Comparison of ENCODE assay signal across 16 cellular contexts in genomic region chr14:38662781-38663180, GRCh38.
DNase-seq lines count a peak whose midpoint lies in the region; ATAC-seq and TF ChIP-seq lines count a peak whose summit lies in the region.
"Had no signal": no experiment of that assay in that cellular context is flagged by ENCODE, and none has a peak within 500 bp of the region (broad histone marks: within the 10 kb centered on the region; RNA-seq: fewer than 3 reads in every experiment).

No MANE protein-coding gene starts in this region.

- no peaks in the 10 kb centered on the region for H4K20me1 ChIP-seq in osteoblast (ENCODE audit: insufficient read depth, low read length)

- no peak overlapping the region for H3K4me3 ChIP-seq in SJCRH30
- H3K4me3 ChIP-seq in osteoblast (ENCODE audit: insufficient read depth, low read length) = no peak overlapping the region
- no peak overlapping the region for H3K4me3 ChIP-seq in suprapubic skin
- H3K4me3 ChIP-seq: esophagus squamous epithelium, thyroid gland had no signal

- no peak for TF ChIP-seq EP300 in suprapubic skin (IDR thresholded peaks at IDR 0.05)

- H3K27me3 ChIP-seq in SJCRH30 = no peaks in the 10 kb centered on the region
- no peaks in the 10 kb centered on the region for H3K27me3 ChIP-seq in osteoblast (ENCODE audit: insufficient read depth, low read length)
- no peaks in the 10 kb centered on the region for H3K27me3 ChIP-seq in suprapubic skin
- H3K27me3 ChIP-seq: esophagus squamous epithelium, thyroid gland had no signal

- H3K9me3 ChIP-seq in SJCRH30 (replicated peaks) (no peaks in the 10 kb centered on the region; the same call in 1 of the 2 replicates), osteoblast (ENCODE audit: low read depth, low read length) (no peaks in the 10 kb centered on the region), suprapubic skin (no peaks in the 10 kb centered on the region)
- H3K9me3 ChIP-seq: esophagus squamous epithelium, thyroid gland had no signal

- H3K4me2 ChIP-seq in osteoblast (ENCODE audit: insufficient read depth, low read length) = no peak overlapping the region

- DNase-seq in EH (ENCODE audit: low read depth) (peak; percentile 7), NCI-H1417 treated with DMSO at 0.1 percent for 48 hours (lab: John Stamatoyannopoulos, UW) (peak; percentile 39), SJCRH30 (peak; percentile 85 to 92), osteoblast (ENCODE audit: insufficient read length, low spot score, missing footprints) (peak; percentile 3), C1 segment of cervical spinal cord (lab: John Stamatoyannopoulos, UW) (no peak), suprapubic skin (ENCODE audit: low spot score in 2 of 2) (no peak)
- DNase-seq: activated CD8-positive, alpha-beta memory T cell treated with anti-CD3 and anti-CD28 coated beads, Interleukin-2, amount 50 U/mL, for 48 hours; activated effector memory CD4-positive, alpha-beta T cell treated with Interleukin-2 at 50 U/mL for 16 hours; CD8-positive, alpha-beta memory T cell; EL; esophagus squamous epithelium; NCI-H187 treated with DMSO at 0.1 percent for 48 hours; stimulated activated CD4-positive, alpha-beta T cell treated with anti-CD3 and anti-CD28 coated beads, Interleukin-2, amount 100 ng/mL, for 24 hours; stimulated activated naive CD4-positive, alpha-beta T cell; thyroid gland had no signal

- no peak for ATAC-seq in GM18870 (IDR thresholded peaks at IDR 0.05; ENCODE audit: unreplicated experiment)

- TF ChIP-seq CTCF in osteoblast (IDR thresholded peaks at IDR 0.05; ENCODE audit: extremely low read depth, low read depth, low read length) (no peak), suprapubic skin (IDR thresholded peaks at IDR 0.05) (no peak)

- no peak for TF ChIP-seq POLR2A in suprapubic skin (IDR thresholded peaks at IDR 0.05)

- peaks cover 24% of the 10 kb centered on the region for H3K4me1 ChIP-seq in SJCRH30
- H3K4me1 ChIP-seq in osteoblast (ENCODE audit: insufficient read depth, low read length) = no peaks in the 10 kb centered on the region
- no peaks in the 10 kb centered on the region for H3K4me1 ChIP-seq in suprapubic skin
- H3K4me1 ChIP-seq: esophagus squamous epithelium, thyroid gland had no signal

- H3K36me3 ChIP-seq in SJCRH30 (no peaks in the 10 kb centered on the region), osteoblast (ENCODE audit: insufficient read depth, low read length) (no peaks in the 10 kb centered on the region), suprapubic skin (no peaks in the 10 kb centered on the region)
- H3K36me3 ChIP-seq: esophagus squamous epithelium, thyroid gland had no signal

- H3K27ac ChIP-seq in SJCRH30 (peak overlapping the region; percentile 34; the same call in 1 of the 2 replicates), osteoblast (ENCODE audit: low read depth, low read length) (no peak overlapping the region), suprapubic skin (no peak overlapping the region)
- H3K27ac ChIP-seq: esophagus squamous epithelium, thyroid gland had no signal

- H2AFZ ChIP-seq in osteoblast (ENCODE audit: low read length) = no peak overlapping the region

- no peaks in the 10 kb centered on the region for H3K79me2 ChIP-seq in osteoblast (ENCODE audit: insufficient read depth, low read length)

- WGBS in suprapubic skin = 61% methylated on average over 3 of the region's 3 CpGs

Comparison
In these comparisons a context has a peak if more than half of its experiments do, and no peak if none do; other contexts are left out.
1. DNase-seq: peak in EH (single experiment), NCI-H1417 treated with DMSO at 0.1 percent for 48 hours (single experiment), SJCRH30 (2 of 2) and osteoblast (single experiment); none in C1 segment of cervical spinal cord (0 of 14) and suprapubic skin (0 of 2).